12 cellular contexts compared by ENCODE assay signal in genomic region chr7:7773334-7774308, GRCh38. TPM values are rescaled to one million over a fixed set of nuclear protein-coding genes. Genes with fewer than 3 reads are reported as not detected.
DNase-seq lines count a peak whose midpoint lies in the region; ATAC-seq, FAIRE-seq and TF ChIP-seq lines count a peak whose summit lies in the region.
"Had no signal": no experiment of that assay in that cellular context is flagged by ENCODE, and none has a peak within 500 bp of the region (broad histone marks: within the 10 kb centered on the region; RNA-seq: fewer than 3 reads in every experiment).

No MANE protein-coding gene starts in this region.

- H4K20me1 ChIP-seq in OCI-LY7 (ENCODE audit: insufficient read depth, low read length) (no peaks in the 10 kb centered on the region), neural progenitor cell (ENCODE audit: low read depth) (no peaks in the 10 kb centered on the region)

- intact Hi-C loops in OCI-LY7 (cut with micrococcal nuclease; ENCODE audit: unreplicated experiment), result loop anchor here (5.0 kb wide), 2 partner anchors 149 to 199 kb away; no protein-coding TSS in a partner anchor

- peaks cover 29% of the 10 kb centered on the region for H3K4me1 ChIP-seq in OCI-LY7 (ENCODE audit: insufficient read depth, low read length, poor library complexity, severe bottlenecking)
- H3K4me1 ChIP-seq in neural progenitor cell, result peaks cover 9% of the 10 kb centered on the region
- H3K4me1 ChIP-seq: right lobe of liver had no signal

- BruUV-seq in OCI-LY7 (replicated peaks; lab: Mats Ljungman, UMichigan), result no TSS peak

- no peak overlapping the region for H3K4me3 Mint-ChIP-seq in neural progenitor cell
- H3K4me3 Mint-ChIP-seq: dendritic cell treated with granulocyte-macrophage colony-stimulating factor and Interleukin-4, amounts not matched to agents 40 ng/mL and 50 ng/mL, for 4 days had no signal

- no peaks in the 10 kb centered on the region for H3F3A ChIP-seq in neural progenitor cell (ENCODE audit: low read depth)

- H3K4me3 ChIP-seq in OCI-LY7 (ENCODE audit: low read depth, low read length, poor library complexity, severe bottlenecking) (peak overlapping the region; percentile 56), neural progenitor cell (no peak overlapping the region)
- H3K4me3 ChIP-seq: right lobe of liver had no signal

- TF ChIP-seq CTCF in GM20000 (IDR thresholded peaks at IDR 0.05; ENCODE audit: extremely low read depth, missing control alignments) (no peak), OCI-LY7 (conservative IDR thresholded peaks at IDR 0.05; ENCODE audit: low read length) (no peak), neural progenitor cell (IDR thresholded peaks at IDR 0.05) (no peak)

- CTCF ChIA-PET in OCI-LY7 (lab: Charles Lee; ENCODE audit: unreplicated experiment), result no interaction called here

- DNase-seq in GM20000 (ENCODE audit: low spot score) (peak; percentile 14), OCI-LY7 (ENCODE audit: low spot score) (peak; percentile 70), amniotic stem cell (lab: John Stamatoyannopoulos, UW) (no peak), HTR-8/SVneo (ENCODE audit: insufficient read length, low spot score) (no peak), neural progenitor cell (ENCODE audit: low spot score) (no peak), HT-29 (ENCODE audit: low spot score) (no peak)
- DNase-seq: activated effector memory CD4-positive, alpha-beta T cell treated with anti-CD3 and anti-CD28 coated beads, Interleukin-2, amount 50 U/mL, for 16 hours; right lobe of liver; stimulated activated CD8-positive, alpha-beta memory T cell treated with anti-CD3 and anti-CD28 coated beads, Interleukin-4, amount 100 ng/mL, for 48 hours had no signal

- no peaks in the 10 kb centered on the region for H3K9me3 ChIP-seq in OCI-LY7 (ENCODE audit: low read length)
- H3K9me3 ChIP-seq in neural progenitor cell (ENCODE audit: low read depth), result no peaks in the 10 kb centered on the region
- H3K9me3 ChIP-seq: right lobe of liver had no signal

- peaks cover 2% of the 10 kb centered on the region for H3K27me3 Mint-ChIP-seq in neural progenitor cell (ENCODE audit: insufficient read depth, low read depth)
- H3K27me3 Mint-ChIP-seq: dendritic cell treated with granulocyte-macrophage colony-stimulating factor and Interleukin-4, amounts not matched to agents 40 ng/mL and 50 ng/mL, for 4 days had no signal

- H3K9me3 Mint-ChIP-seq in neural progenitor cell, result no peaks in the 10 kb centered on the region
- H3K9me3 Mint-ChIP-seq: dendritic cell treated with granulocyte-macrophage colony-stimulating factor and Interleukin-4, amounts not matched to agents 40 ng/mL and 50 ng/mL, for 4 days had no signal

- H2AFZ ChIP-seq in OCI-LY7 (ENCODE audit: low read length) (peak overlapping the region; percentile 83; the same call in 1 of the 2 replicates), neural progenitor cell (replicated peaks) (no peak overlapping the region)

- no peaks in the 10 kb centered on the region for H3K36me3 Mint-ChIP-seq in neural progenitor cell

- H3K36me3 ChIP-seq in OCI-LY7 (ENCODE audit: insufficient read depth, low read length), result no peaks in the 10 kb centered on the region
- no peaks in the 10 kb centered on the region for H3K36me3 ChIP-seq in neural progenitor cell
- H3K36me3 ChIP-seq: right lobe of liver had no signal

- no peak overlapping the region for H3K27ac Mint-ChIP-seq in neural progenitor cell
- H3K27ac Mint-ChIP-seq: dendritic cell treated with granulocyte-macrophage colony-stimulating factor and Interleukin-4, amounts not matched to agents 40 ng/mL and 50 ng/mL, for 4 days had no signal

- ATAC-seq in GM18499 (IDR thresholded peaks at IDR 0.05; ENCODE audit: insufficient read depth, unreplicated experiment) (peak; percentile 86), HG03039 (IDR thresholded peaks at IDR 0.05; ENCODE audit: unreplicated experiment) (peak; percentile 72)
- ATAC-seq: right lobe of liver had no signal

- no peak overlapping the region for H3K9ac ChIP-seq in neural progenitor cell

- no peak for FAIRE-seq in HTR-8/SVneo (lab: Jason Lieb, UNC)

- H3K27me3 ChIP-seq in neural progenitor cell, result no peaks in the 10 kb centered on the region
- H3K27me3 ChIP-seq: right lobe of liver had no signal

- H3K79me2 ChIP-seq in OCI-LY7 (ENCODE audit: insufficient read depth, low read depth, low read length) (no peaks in the 10 kb centered on the region), neural progenitor cell (ENCODE audit: low read depth) (no peaks in the 10 kb centered on the region)

- H3K27ac ChIP-seq in OCI-LY7 (ENCODE audit: low read depth, low read length, poor library complexity, severe bottlenecking) (peak overlapping the region; percentile 57), neural progenitor cell (no peak overlapping the region)
- H3K27ac ChIP-seq: right lobe of liver had no signal

- POLR2A ChIA-PET in OCI-LY7 (lab: Charles Lee), result interaction anchor here (0.6 to 3.7 kb wide), 23 partner anchors 9 to 976 kb away, joined by 3 to 27 read pairs (median 4); partner anchors contain the start of gene UMAD1

- H3K4me1 Mint-ChIP-seq in neural progenitor cell, result peaks cover 7% of the 10 kb centered on the region

- H3K4me2 ChIP-seq in OCI-LY7 (ENCODE audit: low read length) (peak overlapping the region; percentile 77), neural progenitor cell (no peak overlapping the region)

- H3K9me2 ChIP-seq in OCI-LY7 (ENCODE audit: insufficient read depth, low read length), result no peaks in the 10 kb centered on the region

RNA-seq across cellular contexts. Expression of gene RPA3, which starts 55.2 kb away (rescaled TPM):
- 53.0 and 66.3 TPM in 2 replicates for total RNA-seq in OCI-LY7 (2014; rRNA removed; shearing (Covaris generic))
- 110 and 111 TPM in 2 replicates for total RNA-seq in OCI-LY7 (2022)
- 67.4 and 128 TPM in 2 replicates for total RNA-seq in neural progenitor cell (ENCODE audit: low replicate concordance)
- total RNA-seq in HT-29 (2014; rRNA removed; shearing (Covaris generic)), result 21.1 and 22.0 TPM in 2 replicates

Comparison
In these comparisons a context has a peak if more than half of its experiments do, and no peak if none do; other contexts are left out.
1. DNase-seq: peak in GM20000 (single experiment) and OCI-LY7 (single experiment); none in amniotic stem cell (single experiment), HTR-8/SVneo (single experiment), neural progenitor cell (single experiment) and HT-29 (single experiment).